In the genomic region with DNA sequence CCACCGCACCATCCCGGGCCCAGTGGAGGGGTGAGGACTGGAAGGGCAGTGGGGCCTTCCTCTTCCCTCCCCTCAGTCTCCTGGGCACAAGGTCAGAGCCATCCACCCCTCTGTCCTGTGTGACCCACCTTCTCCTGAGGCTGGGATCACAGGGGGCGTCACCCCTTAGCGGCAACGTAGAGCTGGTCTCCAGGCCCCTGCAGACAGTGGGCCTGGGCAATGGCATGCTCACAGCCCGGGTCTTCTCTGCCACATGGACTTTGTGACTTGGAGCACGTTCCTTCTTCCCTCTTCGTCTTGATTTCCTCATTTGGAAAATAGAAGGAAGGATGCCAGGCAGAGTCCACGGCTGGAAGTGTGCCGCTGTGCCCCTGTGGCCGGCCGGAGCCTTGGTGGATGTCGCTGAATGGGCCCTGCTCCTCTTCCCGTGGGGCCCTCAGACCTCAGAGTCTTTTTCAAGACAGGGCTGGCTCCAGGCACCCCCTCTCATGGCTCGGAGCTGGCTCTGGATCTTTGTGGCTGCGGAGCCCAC, we compare ENCODE assay signal across 1 cellular context.
TF ChIP-seq lines count a peak whose summit lies in the region.

No MANE protein-coding gene starts in this region.

TF ChIP-seq in HEK293, 187 proteins besides CTCF, POLR2A, EP300 and RAD21 (continued from another document):
- TF ChIP-seq, protein P1, sequence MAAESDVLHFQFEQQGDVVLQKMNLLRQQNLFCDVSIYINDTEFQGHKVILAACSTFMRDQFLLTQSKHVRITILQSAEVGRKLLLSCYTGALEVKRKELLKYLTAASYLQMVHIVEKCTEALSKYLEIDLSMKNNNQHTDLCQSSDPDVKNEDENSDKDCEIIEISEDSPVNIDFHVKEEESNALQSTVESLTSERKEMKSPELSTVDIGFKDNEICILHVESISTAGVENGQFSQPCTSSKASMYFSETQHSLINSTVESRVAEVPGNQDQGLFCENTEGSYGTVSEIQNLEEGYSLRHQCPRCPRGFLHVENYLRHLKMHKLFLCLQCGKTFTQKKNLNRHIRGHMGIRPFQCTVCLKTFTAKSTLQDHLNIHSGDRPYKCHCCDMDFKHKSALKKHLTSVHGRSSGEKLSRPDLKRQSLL (tag by site-specific recombination; IDR thresholded peaks at IDR 0.05), result 0 out of 2 replicates have a peak, but pooled peaks have one; percentile 39
TF ChIP-seq in HEK293: peak in this region for 1.
